28 cellular contexts compared by ENCODE assay signal in genomic region chr2:240327566-240327965, GRCh38.
"Had no signal": no experiment of that assay in that cellular context is flagged by ENCODE, and none has a peak within 500 bp of the region (broad histone marks: within the 10 kb centered on the region; RNA-seq: fewer than 3 reads in every experiment).

No MANE protein-coding gene starts in this region.

- H3K27ac ChIP-seq: ascending aorta, cardiac muscle cell, esophagus muscularis mucosa, foreskin keratinocyte, heart left ventricle, left lung, neutrophil, ovary, prostate gland, upper lobe of left lung, vagina had no signal

- H3K36me3 ChIP-seq: ascending aorta, cardiac muscle cell, esophagus muscularis mucosa, heart left ventricle, left lung, neutrophil, ovary, prostate gland, upper lobe of left lung, vagina had no signal

- H3K9me3 ChIP-seq: neutrophil, ovary, prostate gland, vagina had no signal

- DNase-seq: activated B cell treated with CpG ODN at 0.5 μM for 24 hours; activated CD4-positive, alpha-beta T cell treated with anti-CD3 and anti-CD28 coated beads, Interleukin-2, amount 50 U/mL, for 1 hour; activated CD8-positive, alpha-beta T cell treated with anti-CD3 and anti-CD28 coated beads for 36 hours; activated naive CD4-positive, alpha-beta T cell treated with anti-CD3 and anti-CD28 coated beads, Interleukin-2, amount 10 ng/mL, durations not matched to agents 7 days and 5 days; activated naive CD8-positive, alpha-beta T cell treated with anti-CD3 and anti-CD28 coated beads, Interleukin-2, amount 10 ng/mL, durations not matched to agents 7 days and 5 days; activated T-cell treated with anti-CD3 and anti-CD28 coated beads for 4 hours; activated T-cell treated with anti-CD3 and anti-CD28 coated beads, Interleukin-2, amount 50 U/mL, for 72 hours; foreskin keratinocyte; heart left ventricle; left lung; naive thymus-derived CD4-positive, alpha-beta T cell; ovary; retina; stimulated activated CD4-positive, alpha-beta T cell treated with anti-CD3 and anti-CD28 coated beads, Interleukin-1b, Interleukin-23, amount 100 ng/mL, for 48 hours; stimulated activated CD4-positive, alpha-beta T cell treated with anti-CD3 and anti-CD28 coated beads, Interleukin-4, amount 100 ng/mL, for 4 hours; stimulated activated CD8-positive, alpha-beta memory T cell treated with anti-CD3 and anti-CD28 coated beads, Interleukin-4, amount 100 ng/mL, for 48 hours; stimulated activated naive CD8-positive, alpha-beta T cell treated with anti-CD3 and anti-CD28 coated beads, Interleukin-15, amount 100 ng/mL, for 72 hours; substantia nigra; T-helper 1 cell; upper lobe of left lung had no signal

- H3K4me1 ChIP-seq: ascending aorta, foreskin keratinocyte, left lung, prostate gland, upper lobe of left lung had no signal

- ATAC-seq: activated CD8-positive, alpha-beta T cell treated with anti-CD3 and anti-CD28 coated beads for 36 hours; activated T-cell treated with anti-CD3 and anti-CD28 coated beads, Interleukin-2, amount 50 U/mL, for 72 hours; foreskin keratinocyte; heart left ventricle; left lung; naive thymus-derived CD4-positive, alpha-beta T cell; stimulated activated memory B cell treated with anti-CD40 and anti-IgM and Interleukin-4, amounts not matched to agents 10 μg/mL and 1 μg/mL and 100 μg/mL, for 72 hours; stimulated activated naive CD8-positive, alpha-beta T cell treated with anti-CD3 and anti-CD28 coated beads, Interleukin-15, amount 100 ng/mL, for 72 hours had no signal

- H3K4me3 ChIP-seq: ascending aorta, cardiac muscle cell, esophagus muscularis mucosa, heart left ventricle, left lung, ovary, prostate gland, smooth muscle cell, upper lobe of left lung, vagina had no signal
